In genomic region chr15:64857421-64857820, GRCh38 we compare ENCODE assay signal across 9 cellular contexts. TPM values are rescaled to one million over a fixed set of nuclear protein-coding genes. Genes with fewer than 3 reads are reported as not detected.
A peak's percentile ranks its signal among the peaks of the same experiment; 100 is the strongest.
DNase-seq lines count a peak whose midpoint lies in the region; ATAC-seq and TF ChIP-seq lines count a peak whose summit lies in the region.
"Had no signal": no experiment of that assay in that cellular context is flagged by ENCODE, and none has a peak within 500 bp of the region (broad histone marks: within the 10 kb centered on the region; RNA-seq: fewer than 3 reads in every experiment).

No MANE protein-coding gene starts in this region.

- TF ChIP-seq CTCF in mammary epithelial cell (conservative IDR thresholded peaks at IDR 0.05 in 1 of 2, IDR thresholded peaks at IDR 0.05 in 1 of 2; ENCODE audit: extremely low read depth in 1 of 2, insufficient read depth in 1 of 2, low read depth in 1 of 2, low read length in 2 of 2), result no peak
- no peak for TF ChIP-seq CTCF in WERI-Rb-1 (IDR thresholded peaks at IDR 0.05; ENCODE audit: low read depth, low read length)

- no peak for ATAC-seq in HG03135 (IDR thresholded peaks at IDR 0.05; ENCODE audit: unreplicated experiment)
- ATAC-seq in GM19395 (IDR thresholded peaks at IDR 0.05; ENCODE audit: unreplicated experiment), result no peak

- CTCF ChIA-PET in mammary epithelial cell (lab: Charles Lee; ENCODE audit: low non-redundant PET), result interaction anchor here (0.6 to 0.8 kb wide), 2 partner anchors 37 to 48 kb away, joined by 3 to 4 read pairs; no protein-coding TSS in a partner anchor

- H3K27ac ChIP-seq in mammary epithelial cell (ENCODE audit: insufficient read depth, low read depth, low read length) (no peak overlapping the region), temporal lobe (ENCODE audit: low read depth, low read length) (peak overlapping the region; percentile 91), WERI-Rb-1 (no peak overlapping the region)

- H3K4me3 ChIP-seq in MG63 (no peak overlapping the region), mammary epithelial cell (replicated peaks in 1 of 3; ENCODE audit: insufficient read depth in 1 of 3, low read depth in 2 of 3, low read length in 3 of 3) (no peak overlapping the region), WERI-Rb-1 (ENCODE audit: low read depth, low read length) (no peak overlapping the region)

- no peak overlapping the region for H3K9ac ChIP-seq in mammary epithelial cell (ENCODE audit: insufficient read depth, low read length)

- no peaks in the 10 kb centered on the region for H4K20me1 ChIP-seq in mammary epithelial cell (ENCODE audit: insufficient read depth, low read length)

- H3K9me3 ChIP-seq in MG63 (no peaks in the 10 kb centered on the region), mammary epithelial cell (replicated peaks; ENCODE audit: insufficient read depth, low read length) (no peaks in the 10 kb centered on the region), WERI-Rb-1 (ENCODE audit: severe bottlenecking) (no peaks in the 10 kb centered on the region)

- H3K36me3 ChIP-seq in MG63 (peaks cover 38% of the 10 kb centered on the region), mammary epithelial cell (ENCODE audit: insufficient read depth, low read length) (no peaks in the 10 kb centered on the region), WERI-Rb-1 (peaks cover 40% of the 10 kb centered on the region)

- peak; percentile 60 for DNase-seq in MG63
- DNase-seq in mammary epithelial cell, result peak; percentile 56
- DNase-seq in left kidney (ENCODE audit: low read depth, low spot score), result peak; percentile 42
- DNase-seq in WERI-Rb-1, result no peak
- no peak for DNase-seq in NCI-H2227 (lab: John Stamatoyannopoulos, UW; ENCODE audit: unreplicated experiment)
- DNase-seq: small intestine had no signal

- H3K4me2 ChIP-seq in mammary epithelial cell (ENCODE audit: insufficient read depth, low read depth, low read length), result peak overlapping the region; percentile 8

- WGBS in mammary epithelial cell (ENCODE audit: low coverage, missing lambda C conversion rate), result 52% methylated on average over 4 of the region's 4 CpGs

- BruUV-seq in mammary epithelial cell (replicated peaks; lab: Mats Ljungman, UMichigan), result no TSS peak

- peaks cover 62% of the 10 kb centered on the region for H3K79me2 ChIP-seq in mammary epithelial cell (ENCODE audit: insufficient read depth, low read length)

- H3K27me3 ChIP-seq in MG63, result no peaks in the 10 kb centered on the region
- no peaks in the 10 kb centered on the region for H3K27me3 ChIP-seq in mammary epithelial cell (ENCODE audit: insufficient read depth, low read length)
- H3K27me3 ChIP-seq in WERI-Rb-1 (ENCODE audit: insufficient read depth, low read depth, severe bottlenecking), result no peaks in the 10 kb centered on the region

- peaks cover 38% of the 10 kb centered on the region for H3K4me1 ChIP-seq in mammary epithelial cell (ENCODE audit: insufficient read depth, low read length)

- in situ Hi-C loops in mammary epithelial cell (cut with MboI; ENCODE audit: low sequenced_read_pairs in 2 of 2), result no loop called here

- intact Hi-C loops in mammary epithelial cell (cut with micrococcal nuclease), result no loop called here

- dilution Hi-C loops in mammary epithelial cell (cut with HindIII; ENCODE audit: low sequenced_read_pairs), result no loop called here

- no peak overlapping the region for H2AFZ ChIP-seq in mammary epithelial cell (ENCODE audit: low read depth, low read length)

RNA-seq across cellular contexts. Expression of gene PLEKHO2, which starts 15.7 kb away (rescaled TPM):
- 10.9 and 25.0 TPM in 2 replicates for total RNA-seq in MG63 (2014; rRNA removed; shearing (Covaris generic); ENCODE audit: low replicate concordance)
- 1 to 10 TPM; 6.0 to 7.5 TPM for total RNA-seq in mammary epithelial cell
- 11.3 TPM for polyA plus RNA-seq in mammary epithelial cell
- 8.8 TPM for polyA minus RNA-seq in mammary epithelial cell
- 4.9 TPM for total RNA-seq in temporal lobe

RNA-seq across cellular contexts. Expression of gene PIF1, which starts 32.0 kb away (rescaled TPM):
- total RNA-seq in MG63 (2014; rRNA removed; shearing (Covaris generic); ENCODE audit: low replicate concordance), result 8.1 and 8.5 TPM in 2 replicates
- 10 to 100 TPM in 1 of 2 donors, under 1 TPM in 1; 0.83 to 17.3 TPM for total RNA-seq in mammary epithelial cell
- 10.7 TPM for polyA plus RNA-seq in mammary epithelial cell
- polyA minus RNA-seq in mammary epithelial cell, result 7.1 TPM
- 1.2 TPM for total RNA-seq in temporal lobe

RNA-seq across cellular contexts. Expression of gene ANKDD1A, which starts 54.3 kb away (rescaled TPM):
- 3.3 and 4.7 TPM in 2 replicates for total RNA-seq in MG63 (2014; rRNA removed; shearing (Covaris generic); ENCODE audit: low replicate concordance)
- total RNA-seq in mammary epithelial cell (1 to 10 TPM in 1 of 2 donors, under 1 TPM in 1; 0.83 to 1.6 TPM), temporal lobe (12.0 TPM)
- 2.3 TPM for polyA plus RNA-seq in mammary epithelial cell
- not detected for polyA minus RNA-seq in mammary epithelial cell

Comparison
In these comparisons a context has a peak if more than half of its experiments do, and no peak if none do; other contexts are left out.
1. DNase-seq: peak in MG63 (single experiment), mammary epithelial cell (single experiment) and left kidney (single experiment); none in WERI-Rb-1 (single experiment) and NCI-H2227 (single experiment).